Comparison of ENCODE assay signal across 8 cellular contexts in genomic region chr17:49997773-49998703, GRCh38. TPM values are rescaled to one million over a fixed set of nuclear protein-coding genes. Genes with fewer than 3 reads are reported as not detected.
A peak's percentile ranks its signal among the peaks of the same experiment; 100 is the strongest.
DNase-seq lines count a peak whose midpoint lies in the region; ATAC-seq, FAIRE-seq and TF ChIP-seq lines count a peak whose summit lies in the region.

No MANE protein-coding gene starts in this region.

- TF ChIP-seq POLR2A in NB4 (IDR thresholded peaks at IDR 0.05; ENCODE audit: extremely low read depth, insufficient read length) = no peak
- TF ChIP-seq POLR2A in tibial nerve (IDR thresholded peaks at IDR 0.05) = no peak

- 30% methylated on average over 20 of the region's 20 CpGs for WGBS in pancreas, 2 donors
- WGBS in tibial nerve, 2 donors = 23 to 38% methylated on average over 13 to 20 of the region's 20 CpGs

- H3K9me3 ChIP-seq in BE2C (no peaks in the 10 kb centered on the region), pancreas (no peaks in the 10 kb centered on the region), tibial nerve (no peaks in the 10 kb centered on the region)

- TF ChIP-seq EP300 in tibial nerve (IDR thresholded peaks at IDR 0.05) = no peak

- intact Hi-C loops in pancreas (cut with DNase I) = loop anchor here in 2 of 3 donors (5.0 kb wide), 5 partner anchors 46 to 136 kb away; no protein-coding TSS in a partner anchor

- TF ChIP-seq CTCF in BE2C (IDR thresholded peaks at IDR 0.05; ENCODE audit: low read depth, low read length) (peak; percentile 94), NB4 (IDR thresholded peaks at IDR 0.05; ENCODE audit: low read depth, low read length) (peak; percentile 80), pancreas (IDR thresholded peaks at IDR 0.05) (peak; percentile 95 to 98 (median 98)), tibial nerve (IDR thresholded peaks at IDR 0.05) (peak; percentile 84 to 97 (median 91))

- H3K36me3 ChIP-seq in BE2C (no peaks in the 10 kb centered on the region), pancreas (no peaks in the 10 kb centered on the region), tibial nerve (no peaks in the 10 kb centered on the region)

- H3K27ac ChIP-seq in pancreas (no peak overlapping the region), tibial nerve (no peak overlapping the region)

- H3K4me3 ChIP-seq in BE2C (ENCODE audit: low read depth, low read length) (no peak overlapping the region; the same call in 1 of the 2 replicates), NB4 (ENCODE audit: low read depth, low read length) (no peak overlapping the region), pancreas (peak overlapping the region in 1 of 4 donors; percentile 14), tibial nerve (no peak overlapping the region)

- ATAC-seq in GM21526 (IDR thresholded peaks at IDR 0.05; ENCODE audit: low FRiP score, unreplicated experiment) (peak; percentile 51), pancreas (peak; percentile 72 to 86 (median 83))

- FAIRE-seq in pancreas (lab: Jason Lieb, UNC) = no peak

- H3K4me1 ChIP-seq in BE2C (no peaks in the 10 kb centered on the region), pancreas (peaks cover 0 to 10% (median 4%) of the 10 kb centered on the region in 3 donors), tibial nerve (peaks cover 0 to 46% (median 17%) of the 10 kb centered on the region in 4 donors)

- H3K27me3 ChIP-seq in BE2C (peaks cover 52% of the 10 kb centered on the region), pancreas (peaks cover 0 to 6% (median 1%) of the 10 kb centered on the region in 4 donors), tibial nerve (peaks cover 0 to 94% of the 10 kb centered on the region in 2 donors)

- in situ Hi-C loops in SK-MEL-5 (cut with HindIII; ENCODE audit: low pct_unique_long_range_greater_than_20kb, low sequenced_read_pairs) = no loop called here

- DNase-seq in BE2C (peak; percentile 89), NB4 (ENCODE audit: low read depth) (peak; percentile 88), SK-MEL-5 (ENCODE audit: low read depth, low spot score) (peak; percentile 92), globus pallidus (ENCODE audit: low spot score) (peak; percentile 71), pancreas (peak; percentile 75 to 86 (median 80)), tibial nerve (ENCODE audit: low spot score in 2 of 2) (peak; percentile 24 to 61)
- peak; percentile 53 to 68 (median 64) for DNase-seq in activated naive CD4-positive, alpha-beta T cell (lab: John Stamatoyannopoulos, UW)

RNA-seq across cellular contexts. Expression of gene DLX3, which starts 3.0 kb away (rescaled TPM):
- not detected for polyA plus RNA-seq in BE2C (2012; ENCODE audit: insufficient read depth, insufficient read length, low read depth)
- total RNA-seq in SK-MEL-5 (2014; rRNA removed; shearing (Covaris generic)) = not detected in 2 replicates
- 0.26 and 0.47 TPM in 2 replicates for polyA plus RNA-seq in SK-MEL-5 (2015; cell fraction: cytosol; rRNA removed)
- not detected in 2 replicates for polyA plus RNA-seq in SK-MEL-5 (2015; cell fraction: nucleus; rRNA removed)
- total RNA-seq in pancreas (under 1 TPM; 0.09 to 0.53 (median 0.24) TPM), tibial nerve (under 1 TPM in 1 of 4 donors, not detected in 3; 0.30 TPM)
- polyA plus RNA-seq in pancreas = under 1 TPM; 0.33 to 0.42 TPM

RNA-seq across cellular contexts. Expression of gene DLX4, which starts 29.0 kb away (rescaled TPM):
- 0.42 TPM for polyA plus RNA-seq in BE2C (2012; ENCODE audit: insufficient read depth, insufficient read length, low read depth)
- total RNA-seq in SK-MEL-5 (2014; rRNA removed; shearing (Covaris generic)) = 1.1 and 1.4 TPM in 2 replicates
- 2.2 and 2.8 TPM in 2 replicates for polyA plus RNA-seq in SK-MEL-5 (2015; cell fraction: cytosol; rRNA removed)
- polyA plus RNA-seq in SK-MEL-5 (2015; cell fraction: nucleus; rRNA removed) = 5.9 and 10.7 TPM in 2 replicates
- total RNA-seq in pancreas (under 1 TPM in 3 of 6 donors, not detected in 3; 0.16 to 0.23 (median 0.20) TPM), tibial nerve (not detected)
- under 1 TPM; 0.26 to 0.30 TPM for polyA plus RNA-seq in pancreas

RNA-seq across cellular contexts. Expression of gene ITGA3, which starts 57.9 kb away (rescaled TPM):
- 3.4 TPM for polyA plus RNA-seq in BE2C (2012; ENCODE audit: insufficient read depth, insufficient read length, low read depth)
- total RNA-seq in SK-MEL-5 (2014; rRNA removed; shearing (Covaris generic)) = 25.1 and 29.1 TPM in 2 replicates
- 53.9 and 57.1 TPM in 2 replicates for polyA plus RNA-seq in SK-MEL-5 (2015; cell fraction: cytosol; rRNA removed)
- 34.1 and 38.5 TPM in 2 replicates for polyA plus RNA-seq in SK-MEL-5 (2015; cell fraction: nucleus; rRNA removed)
- total RNA-seq in pancreas = 10 to 100 TPM; 16.8 to 61.2 (median 23.0) TPM
- polyA plus RNA-seq in pancreas = 10 to 100 TPM; 28.3 to 35.2 TPM
- 10 to 100 TPM; 59.2 to 85.7 (median 69.1) TPM for total RNA-seq in tibial nerve
